In the genomic region with DNA sequence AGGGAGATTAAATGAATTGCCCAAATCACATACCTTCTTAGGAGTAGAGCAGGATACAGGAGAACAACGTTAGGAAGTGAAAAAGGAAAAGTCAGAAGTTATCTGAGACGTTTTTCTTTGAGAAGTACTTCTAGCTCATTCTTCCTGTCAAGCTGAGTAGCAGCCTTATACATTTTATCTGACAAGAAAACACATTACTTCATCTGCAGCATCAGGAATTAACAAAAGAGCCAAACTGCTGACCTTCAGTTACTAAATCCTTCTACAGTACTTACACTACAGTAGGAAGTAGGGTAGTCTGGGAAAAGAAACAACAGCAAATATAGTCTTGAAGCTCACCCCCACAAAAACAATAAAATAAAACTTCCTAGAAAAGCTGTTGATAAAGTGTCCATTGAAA, we compare ENCODE assay signal across 1 cellular context.
TF ChIP-seq lines count a peak whose summit lies in the region.

No MANE protein-coding gene starts in this region.

TF ChIP-seq in HepG2, 621 proteins besides CTCF, POLR2A, EP300 and RAD21 (continued from another document):
- TF ChIP-seq, protein P1, sequence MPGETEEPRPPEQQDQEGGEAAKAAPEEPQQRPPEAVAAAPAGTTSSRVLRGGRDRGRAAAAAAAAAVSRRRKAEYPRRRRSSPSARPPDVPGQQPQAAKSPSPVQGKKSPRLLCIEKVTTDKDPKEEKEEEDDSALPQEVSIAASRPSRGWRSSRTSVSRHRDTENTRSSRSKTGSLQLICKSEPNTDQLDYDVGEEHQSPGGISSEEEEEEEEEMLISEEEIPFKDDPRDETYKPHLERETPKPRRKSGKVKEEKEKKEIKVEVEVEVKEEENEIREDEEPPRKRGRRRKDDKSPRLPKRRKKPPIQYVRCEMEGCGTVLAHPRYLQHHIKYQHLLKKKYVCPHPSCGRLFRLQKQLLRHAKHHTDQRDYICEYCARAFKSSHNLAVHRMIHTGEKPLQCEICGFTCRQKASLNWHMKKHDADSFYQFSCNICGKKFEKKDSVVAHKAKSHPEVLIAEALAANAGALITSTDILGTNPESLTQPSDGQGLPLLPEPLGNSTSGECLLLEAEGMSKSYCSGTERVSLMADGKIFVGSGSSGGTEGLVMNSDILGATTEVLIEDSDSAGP (CRISPR knock-in tag; IDR thresholded peaks at IDR 0.05; ENCODE audit: borderline replicate concordance): no peak
- TF ChIP-seq, protein P2, sequence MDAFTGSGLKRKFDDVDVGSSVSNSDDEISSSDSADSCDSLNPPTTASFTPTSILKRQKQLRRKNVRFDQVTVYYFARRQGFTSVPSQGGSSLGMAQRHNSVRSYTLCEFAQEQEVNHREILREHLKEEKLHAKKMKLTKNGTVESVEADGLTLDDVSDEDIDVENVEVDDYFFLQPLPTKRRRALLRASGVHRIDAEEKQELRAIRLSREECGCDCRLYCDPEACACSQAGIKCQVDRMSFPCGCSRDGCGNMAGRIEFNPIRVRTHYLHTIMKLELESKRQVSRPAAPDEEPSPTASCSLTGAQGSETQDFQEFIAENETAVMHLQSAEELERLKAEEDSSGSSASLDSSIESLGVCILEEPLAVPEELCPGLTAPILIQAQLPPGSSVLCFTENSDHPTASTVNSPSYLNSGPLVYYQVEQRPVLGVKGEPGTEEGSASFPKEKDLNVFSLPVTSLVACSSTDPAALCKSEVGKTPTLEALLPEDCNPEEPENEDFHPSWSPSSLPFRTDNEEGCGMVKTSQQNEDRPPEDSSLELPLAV (CRISPR knock-in tag; conservative IDR thresholded peaks at IDR 0.05; ENCODE audit: low read depth): no peak
